In genomic region chr22:20694256-20694655, GRCh38 we compare ENCODE assay signal across 3 cellular contexts.
DNase-seq lines count a peak whose midpoint lies in the region; TF ChIP-seq lines count a peak whose summit lies in the region.
"Not testable (repeated sequence)": the region's sequence is repeated elsewhere in the genome, so short reads cannot be mapped to it uniquely, and the experiment has no call there.

No MANE protein-coding gene starts in this region.

- not testable (repeated sequence) for H3K4me1 ChIP-seq in sigmoid colon

- not testable (repeated sequence) for H3K27ac ChIP-seq in sigmoid colon

- WGBS in sigmoid colon, 2 donors = 88 to 94% methylated on average over 7 to 8 of the region's 14 CpGs

- H3K9me3 Mint-ChIP-seq in osteocyte (ENCODE audit: unreplicated experiment) = not testable (repeated sequence)

- H3K27me3 ChIP-seq in sigmoid colon = not testable (repeated sequence)

- DNase-seq in mesenteric fat pad (ENCODE audit: low spot score) (peak; percentile 43), osteocyte (ENCODE audit: extremely low spot score, unreplicated experiment) (peak; percentile 56), sigmoid colon (peak; percentile 24)

- not testable (repeated sequence) for H3K36me3 Mint-ChIP-seq in osteocyte (ENCODE audit: unreplicated experiment)

- H3K9me3 ChIP-seq in sigmoid colon = not testable (repeated sequence)

- H3K27me3 Mint-ChIP-seq in osteocyte (ENCODE audit: unreplicated experiment) = not testable (repeated sequence)

- H3K4me3 ChIP-seq in sigmoid colon = not testable (repeated sequence)

- H3K36me3 ChIP-seq in sigmoid colon = not testable (repeated sequence)

- TF ChIP-seq POLR2A in sigmoid colon (IDR thresholded peaks at IDR 0.05) = not testable (repeated sequence)

- H3K27ac Mint-ChIP-seq in osteocyte (ENCODE audit: unreplicated experiment) = not testable (repeated sequence)

- TF ChIP-seq EP300 in sigmoid colon (IDR thresholded peaks at IDR 0.05) = not testable (repeated sequence)

- H3K4me3 Mint-ChIP-seq in osteocyte (ENCODE audit: unreplicated experiment) = not testable (repeated sequence)

- not testable (repeated sequence) for TF ChIP-seq CTCF in osteocyte (IDR thresholded peaks at IDR 0.05); sigmoid colon (IDR thresholded peaks at IDR 0.05)

- not testable (repeated sequence) for H3K4me1 Mint-ChIP-seq in osteocyte (ENCODE audit: unreplicated experiment)

- intact Hi-C loops in sigmoid colon (cut with DNase I) = not testable (repeated sequence)
